ENCODE assay signal across 13 cellular contexts in the genomic region with DNA sequence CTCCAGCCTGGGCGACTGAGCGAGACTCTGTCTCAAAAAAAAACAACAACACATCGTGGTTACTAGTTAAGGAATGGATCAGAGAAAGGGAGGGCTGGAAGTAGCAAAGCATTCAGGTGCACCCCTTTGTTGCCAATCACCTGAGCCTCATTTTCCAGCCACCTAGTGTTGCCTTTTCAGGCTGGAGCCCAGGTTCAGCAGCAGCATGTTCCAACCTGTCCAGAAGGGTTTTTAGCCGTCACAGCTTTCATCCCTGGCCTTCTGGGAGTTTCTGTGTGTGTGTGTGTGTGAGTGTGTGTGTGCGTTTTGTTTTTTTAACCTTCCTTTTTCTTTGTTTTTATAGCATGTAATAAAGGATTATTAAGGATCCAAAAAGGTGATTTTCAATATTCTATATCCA.
DNase-seq lines count a peak whose midpoint lies in the region; ATAC-seq and TF ChIP-seq lines count a peak whose summit lies in the region.
"Had no signal": no experiment of that assay in that cellular context is flagged by ENCODE, and none has a peak within 500 bp of the region (broad histone marks: within the 10 kb centered on the region; RNA-seq: fewer than 3 reads in every experiment).

No MANE protein-coding gene starts in this region.

- no peak overlapping the region for H4K12ac ChIP-seq in trophoblast cell (ENCODE audit: low read depth, low read length)

- H2BK5ac ChIP-seq in trophoblast cell (ENCODE audit: low read depth, low read length, poor library complexity), result no peak overlapping the region

- H3K27ac ChIP-seq in HEK293 (ENCODE audit: extremely low read depth, low read depth, low read length) (no peak overlapping the region), dorsolateral prefrontal cortex (peak overlapping the region; percentile 9 to 91 (median 82)), trophoblast cell (ENCODE audit: low read depth, low read length) (peak overlapping the region; percentile 40), Peyer's patch (no peak overlapping the region)
- H3K27ac ChIP-seq: cardiac muscle cell, SK-N-MC had no signal

- no peak overlapping the region for H3K23ac ChIP-seq in trophoblast cell (ENCODE audit: low read length)

- ATAC-seq in naive thymus-derived CD8-positive, alpha-beta T cell, result no peak
- ATAC-seq: activated naive CD4-positive, alpha-beta T cell treated with anti-CD3 and anti-CD28 coated beads, Interleukin-2, amount 50 U/mL, for 72 hours had no signal

- no peaks in the 10 kb centered on the region for H3K27me3 Mint-ChIP-seq in naive thymus-derived CD8-positive, alpha-beta T cell
- H3K27me3 Mint-ChIP-seq: activated T-cell treated with anti-CD3 and anti-CD28 coated beads, Interleukin-2, amount 50 U/mL, for 24 hours had no signal

- no peak overlapping the region for H2AFZ ChIP-seq in trophoblast cell (ENCODE audit: insufficient read depth, low read length, poor library complexity)

- WGBS in trophoblast cell (ENCODE audit: extremely low coverage, insufficient coverage, insufficient read length), result no CpG with 5 or more reads among the region's 5 CpGs

- H3K27me3 ChIP-seq in dorsolateral prefrontal cortex (no peaks in the 10 kb centered on the region), trophoblast cell (ENCODE audit: insufficient read depth, low read length) (no peaks in the 10 kb centered on the region), Peyer's patch (no peaks in the 10 kb centered on the region)
- H3K27me3 ChIP-seq: BE2C, cardiac muscle cell had no signal

- H3K4me1 ChIP-seq in HEK293 (ENCODE audit: control insufficient read depth, insufficient read depth, low read length) (peaks cover 6% of the 10 kb centered on the region), trophoblast cell (ENCODE audit: control insufficient read depth in 1 of 2, insufficient read depth in 2 of 2, low read length in 2 of 2) (peaks cover 12 to 13% of the 10 kb centered on the region in 2 experiments), Peyer's patch (no peaks in the 10 kb centered on the region)

- no peak overlapping the region for H2BK120ac ChIP-seq in trophoblast cell (ENCODE audit: insufficient read depth, low read length, poor library complexity)

- no peak overlapping the region for H3K4ac ChIP-seq in trophoblast cell (ENCODE audit: low read depth, low read length)

- TF ChIP-seq CTCF in HEK293 (tag by site-specific recombination; IDR thresholded peaks at IDR 0.05), result no peak
- no peak for TF ChIP-seq CTCF in dorsolateral prefrontal cortex (IDR thresholded peaks at IDR 0.05 in 54 of 56, conservative IDR thresholded peaks at IDR 0.05 in 2 of 56; ENCODE audit: low read depth in 1 of 56, partially characterized antibody in 56 of 56)
- no peak for TF ChIP-seq CTCF in Peyer's patch (IDR thresholded peaks at IDR 0.05)

- intact Hi-C loops in dorsolateral prefrontal cortex (cut with DNase I), result no loop called here

- no peak overlapping the region for H3K4me3 Mint-ChIP-seq in naive thymus-derived CD8-positive, alpha-beta T cell
- H3K4me3 Mint-ChIP-seq: activated T-cell treated with anti-CD3 and anti-CD28 coated beads, Interleukin-2, amount 50 U/mL, for 24 hours; immature natural killer cell had no signal

- H4K8ac ChIP-seq in trophoblast cell (ENCODE audit: low read depth, low read length), result no peak overlapping the region

- no peak overlapping the region for H3K4me3 ChIP-seq in HEK293 (ENCODE audit: low read depth, low read length)
- no peak overlapping the region for H3K4me3 ChIP-seq in dorsolateral prefrontal cortex
- H3K4me3 ChIP-seq in trophoblast cell (ENCODE audit: low read depth, low read length), result no peak overlapping the region
- no peak overlapping the region for H3K4me3 ChIP-seq in Peyer's patch
- H3K4me3 ChIP-seq: cardiac muscle cell, SK-N-MC had no signal

- CTCF ChIA-PET in HEK293 (lab: Yijun Ruan, JAX), result interaction anchor here (2.5 kb wide), 1 partner anchor 137 kb away, joined by 5 read pairs; the partner anchor contains the start of gene DIP2B

- no peak overlapping the region for H3K18ac ChIP-seq in trophoblast cell (ENCODE audit: low read length)

- no peaks in the 10 kb centered on the region for H3K9me3 Mint-ChIP-seq in naive thymus-derived CD8-positive, alpha-beta T cell
- H3K9me3 Mint-ChIP-seq: activated naive CD4-positive, alpha-beta T cell treated with anti-CD3 and anti-CD28 coated beads, Interleukin-2, amount 50 U/mL, for 72 hours; activated T-cell treated with anti-CD3 and anti-CD28 coated beads, Interleukin-2, amount 50 U/mL, for 24 hours; immature natural killer cell had no signal

- H3K36me3 ChIP-seq in HEK293 (ENCODE audit: control insufficient read depth in 2 of 2, insufficient read depth in 1 of 2, low read length in 2 of 2), result peaks cover 0 to 4% of the 10 kb centered on the region in 2 experiments; a peak in 1 of 3 replicates
- peaks cover 7 to 11% of the 10 kb centered on the region in 2 experiments for H3K36me3 ChIP-seq in trophoblast cell (ENCODE audit: control insufficient read depth in 1 of 2, insufficient read depth in 2 of 2, low read length in 2 of 2)
- H3K36me3 ChIP-seq in Peyer's patch, result peaks cover 0 to 22% (median 0%) of the 10 kb centered on the region in 3 donors
- H3K36me3 ChIP-seq: BE2C, cardiac muscle cell had no signal

- TF ChIP-seq POLR2A in Peyer's patch (IDR thresholded peaks at IDR 0.05), result no peak

- no peak overlapping the region for H4K91ac ChIP-seq in trophoblast cell (ENCODE audit: low read depth, low read length)

- no peak overlapping the region for H3K4me2 ChIP-seq in trophoblast cell (ENCODE audit: low read length)

- H3K79me2 ChIP-seq in trophoblast cell (ENCODE audit: control insufficient read depth, insufficient read depth, low read length, poor library complexity), result peaks cover 2% of the 10 kb centered on the region

- H3K9me3 ChIP-seq in HEK293 (ENCODE audit: control insufficient read depth, insufficient read depth, low read depth, low read length) (no peaks in the 10 kb centered on the region), trophoblast cell (ENCODE audit: insufficient read depth, low read depth, low read length) (no peaks in the 10 kb centered on the region), Peyer's patch (no peaks in the 10 kb centered on the region)
- H3K9me3 ChIP-seq: BE2C had no signal

- H2BK12ac ChIP-seq in trophoblast cell (ENCODE audit: low read length), result no peak overlapping the region

- peaks cover 6% of the 10 kb centered on the region for H3K79me1 ChIP-seq in trophoblast cell (ENCODE audit: low read length)

- POLR2A ChIA-PET in HEK293 (lab: Yijun Ruan, JAX), result no interaction called here
- POLR2A ChIA-PET in naive thymus-derived CD8-positive, alpha-beta T cell (lab: Charles Lee), result no interaction called here

- H3K9ac ChIP-seq in trophoblast cell (ENCODE audit: low read length), result no peak overlapping the region

- peak; percentile 62 for DNase-seq in NCI-H2171 (lab: John Stamatoyannopoulos, UW)
- no peak for DNase-seq in dorsolateral prefrontal cortex
- no peak for DNase-seq in trophoblast cell
- no peak for DNase-seq in epidermal melanocyte (ENCODE audit: insufficient read length, low spot score)
- no peak for DNase-seq in Peyer's patch
- no peak for DNase-seq in naive thymus-derived CD8-positive, alpha-beta T cell
- DNase-seq: activated T-cell treated with anti-CD3 and anti-CD28 coated beads, Interleukin-2, amount 50 U/mL, for 24 hours; BE2C; immature natural killer cell had no signal

- H3K14ac ChIP-seq in trophoblast cell (ENCODE audit: low read length), result no peak overlapping the region

- no peak overlapping the region for H2AK5ac ChIP-seq in trophoblast cell (ENCODE audit: low read length)

- peaks cover 9 to 24% (median 19%) of the 10 kb centered on the region in 4 donors for H3K4me1 Mint-ChIP-seq in naive thymus-derived CD8-positive, alpha-beta T cell

- no peak overlapping the region for H3K27ac Mint-ChIP-seq in naive thymus-derived CD8-positive, alpha-beta T cell
- H3K27ac Mint-ChIP-seq: activated naive CD4-positive, alpha-beta T cell treated with anti-CD3 and anti-CD28 coated beads, Interleukin-2, amount 50 U/mL, for 72 hours; activated T-cell treated with anti-CD3 and anti-CD28 coated beads, Interleukin-2, amount 50 U/mL, for 24 hours had no signal

- H3K36me3 Mint-ChIP-seq in naive thymus-derived CD8-positive, alpha-beta T cell, result peaks cover 0 to 56% (median 19%) of the 10 kb centered on the region in 3 donors

TF ChIP-seq in HEK293, 187 proteins besides CTCF, POLR2A, EP300 and RAD21:
- no peak for TF ChIP-seq ZNF837 (tag by site-specific recombination; IDR thresholded peaks at IDR 0.05)
- TF ChIP-seq ZBTB44 (tag by site-specific recombination; IDR thresholded peaks at IDR 0.05), result no peak
- peak; percentile 44 for TF ChIP-seq PRDM6 (tag by site-specific recombination; IDR thresholded peaks at IDR 0.05)

Comparison
In these comparisons a context has a peak if more than half of its experiments do, and no peak if none do; other contexts are left out.
1. H3K27ac ChIP-seq: peak in dorsolateral prefrontal cortex (59 of 59) and trophoblast cell (single experiment); none in HEK293 (single experiment) and Peyer's patch (0 of 4).